Comparison of ENCODE assay signal across 31 cellular contexts in the genomic region with DNA sequence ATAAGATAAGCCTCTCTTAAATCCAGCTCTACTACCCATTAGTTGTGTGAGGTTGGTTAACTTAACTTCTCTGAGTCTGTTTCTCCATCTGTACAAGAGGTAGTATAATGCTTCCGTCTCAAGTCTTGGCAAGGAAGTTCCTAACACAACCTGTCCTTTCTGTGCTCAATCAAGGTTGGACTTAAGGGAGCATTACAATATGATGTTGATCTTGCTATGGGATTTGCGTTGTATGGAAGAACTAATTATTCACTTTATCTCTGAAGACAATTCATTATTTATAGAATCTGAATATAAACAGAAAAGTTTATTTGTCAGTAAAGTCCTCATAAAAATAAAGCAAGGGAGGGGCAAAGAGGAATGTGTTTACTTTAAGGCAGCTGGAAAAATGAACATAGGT. TPM values are rescaled to one million over a fixed set of nuclear protein-coding genes. Genes with fewer than 3 reads are reported as not detected.
"Had no signal": no experiment of that assay in that cellular context is flagged by ENCODE, and none has a peak within 500 bp of the region (broad histone marks: within the 10 kb centered on the region; RNA-seq: fewer than 3 reads in every experiment).

No MANE protein-coding gene starts in this region.

- H3K4me3 ChIP-seq: colonic mucosa, dorsolateral prefrontal cortex, esophagus muscularis mucosa, gastrocnemius medialis, heart right ventricle, left lung, lung had no signal

- H3K4me3 Mint-ChIP-seq: memory B cell, naive B cell had no signal

- H3K4me1 ChIP-seq: colonic mucosa, esophagus muscularis mucosa, gastrocnemius medialis had no signal

- H3K9me3 ChIP-seq: colonic mucosa, esophagus muscularis mucosa, gastrocnemius medialis, heart right ventricle, left lung had no signal

- H3K27ac Mint-ChIP-seq: memory B cell, naive B cell had no signal

- H3K9me3 Mint-ChIP-seq: memory B cell had no signal

- H3K4me1 Mint-ChIP-seq: memory B cell, naive B cell had no signal

- H3K27me3 ChIP-seq: colonic mucosa, esophagus muscularis mucosa, gastrocnemius medialis had no signal

- DNase-seq: colonic mucosa; cortex of kidney; dermis blood vessel endothelial cell; dorsolateral prefrontal cortex; effector CD4-positive, alpha-beta T cell; effector memory CD4-positive, alpha-beta T cell; foreskin melanocyte; gastrocnemius medialis; glutamatergic neuron; head of caudate nucleus; heart right ventricle; hippocampal formation; islet precursor cell; kidney; kidney glomerular epithelial cell; left lung; left ventricle myocardium superior; mammary epithelial cell; mesendoderm; midbrain; naive B cell had no signal

- H3K36me3 Mint-ChIP-seq: memory B cell, naive B cell had no signal

- H3K36me3 ChIP-seq: colonic mucosa, esophagus muscularis mucosa, gastrocnemius medialis, heart right ventricle, left lung had no signal

- ATAC-seq: gastrocnemius medialis, heart right ventricle, left ventricle myocardium superior had no signal

- H3K27ac ChIP-seq: colonic mucosa, dorsolateral prefrontal cortex, esophagus muscularis mucosa, gastrocnemius medialis, heart right ventricle, left lung had no signal

RNA-seq across cellular contexts. Expression of a gene that starts 18.9 kb away (rescaled TPM):
- total RNA-seq: chondrocyte, dermis blood vessel endothelial cell, endothelial cell of umbilical vein, epithelial cell of proximal tubule, fibroblast of villous mesenchyme, gastrocnemius medialis, glomerular endothelial cell, left lung, myocyte had no signal
- polyA plus RNA-seq: endothelial cell of umbilical vein, fibroblast of lung had no signal
